16 cellular contexts compared by ENCODE assay signal in the genomic region with DNA sequence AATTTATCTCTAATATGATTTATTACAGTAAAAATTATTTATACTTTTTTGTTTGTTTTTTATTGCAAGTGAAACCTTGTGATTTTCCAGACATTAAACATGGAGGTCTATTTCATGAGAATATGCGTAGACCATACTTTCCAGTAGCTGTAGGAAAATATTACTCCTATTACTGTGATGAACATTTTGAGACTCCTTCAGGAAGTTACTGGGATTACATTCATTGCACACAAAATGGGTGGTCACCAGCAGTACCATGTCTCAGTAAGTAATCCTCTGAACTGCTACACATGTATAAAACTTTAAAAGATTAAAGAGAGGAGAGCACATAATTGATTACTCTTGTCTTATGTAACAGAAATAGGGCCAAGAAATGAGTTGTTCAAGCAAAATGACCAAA. TPM values are rescaled to one million over a fixed set of nuclear protein-coding genes. Genes with fewer than 3 reads are reported as not detected.
"Had no signal": no experiment of that assay in that cellular context is flagged by ENCODE, and none has a peak within 500 bp of the region (broad histone marks: within the 10 kb centered on the region; RNA-seq: fewer than 3 reads in every experiment).

No MANE protein-coding gene starts in this region.

- H3K4me3 ChIP-seq: right atrium auricular region, skin epidermis, testis had no signal

- H3K4me1 Mint-ChIP-seq: activated naive CD4-positive, alpha-beta T cell treated with anti-CD3 and anti-CD28 coated beads, Interleukin-2, amount 10 ng/mL, durations not matched to agents 7 days and 5 days; stimulated activated naive CD8-positive, alpha-beta T cell treated with anti-CD3 and anti-CD28 coated beads, Interleukin-15, amount 100 ng/mL, for 72 hours; WTC11 had no signal

- ATAC-seq: effector memory CD8-positive, alpha-beta T cell; stimulated activated naive CD8-positive, alpha-beta T cell treated with anti-CD3 and anti-CD28 coated beads, Interleukin-15, amount 100 ng/mL, for 72 hours; WTC11 had no signal

- H3K36me3 Mint-ChIP-seq: activated naive CD4-positive, alpha-beta T cell treated with anti-CD3 and anti-CD28 coated beads, Interleukin-2, amount 10 ng/mL, durations not matched to agents 7 days and 5 days; WTC11 had no signal

- H3K27ac ChIP-seq: neutrophil, right atrium auricular region, skin epidermis, testis had no signal

- H3K9me3 Mint-ChIP-seq: stimulated activated naive CD8-positive, alpha-beta T cell treated with anti-CD3 and anti-CD28 coated beads, Interleukin-15, amount 100 ng/mL, for 72 hours; WTC11 had no signal

- H3K4me1 ChIP-seq: right atrium auricular region, testis had no signal

- H3K27ac Mint-ChIP-seq: activated naive CD4-positive, alpha-beta T cell treated with anti-CD3 and anti-CD28 coated beads, Interleukin-2, amount 10 ng/mL, durations not matched to agents 7 days and 5 days; effector memory CD8-positive, alpha-beta T cell; stimulated activated naive CD8-positive, alpha-beta T cell treated with anti-CD3 and anti-CD28 coated beads, Interleukin-15, amount 100 ng/mL, for 72 hours; WTC11 had no signal

- H3K27me3 ChIP-seq: neutrophil, right atrium auricular region, testis had no signal

- H3K4me3 Mint-ChIP-seq: activated naive CD4-positive, alpha-beta T cell treated with anti-CD3 and anti-CD28 coated beads, Interleukin-2, amount 10 ng/mL, durations not matched to agents 7 days and 5 days; effector memory CD8-positive, alpha-beta T cell; stimulated activated naive CD8-positive, alpha-beta T cell treated with anti-CD3 and anti-CD28 coated beads, Interleukin-15, amount 100 ng/mL, for 72 hours; WTC11 had no signal

- H3K36me3 ChIP-seq: neutrophil, right atrium auricular region had no signal

- DNase-seq: activated CD4-positive, alpha-beta T cell treated with anti-CD3 and anti-CD28 coated beads for 48 hours; activated naive CD4-positive, alpha-beta T cell treated with anti-CD3 and anti-CD28 coated beads, Interleukin-2, amount 10 ng/mL, durations not matched to agents 7 days and 5 days; caudate nucleus; effector memory CD8-positive, alpha-beta T cell; hypothalamus; midbrain; stimulated activated CD4-positive, alpha-beta T cell treated with anti-CD3 and anti-CD28 coated beads, Interleukin-4, amount 100 ng/mL, for 4 hours; stimulated activated naive CD8-positive, alpha-beta T cell treated with anti-CD3 and anti-CD28 coated beads, Interleukin-15, amount 100 ng/mL, for 72 hours; testis had no signal

- H3K9me3 ChIP-seq: neutrophil, right atrium auricular region, testis had no signal

- H3K27me3 Mint-ChIP-seq: activated naive CD4-positive, alpha-beta T cell treated with anti-CD3 and anti-CD28 coated beads, Interleukin-2, amount 10 ng/mL, durations not matched to agents 7 days and 5 days; effector memory CD8-positive, alpha-beta T cell; stimulated activated naive CD8-positive, alpha-beta T cell treated with anti-CD3 and anti-CD28 coated beads, Interleukin-15, amount 100 ng/mL, for 72 hours had no signal

RNA-seq across cellular contexts. Expression of gene CFHR3, which starts 4.5 kb away (rescaled TPM):
- total RNA-seq: glomerular endothelial cell had no signal

RNA-seq across cellular contexts. Expression of gene CFHR1, which starts 40.4 kb away (rescaled TPM):
- total RNA-seq: glomerular endothelial cell, lower leg skin, right atrium auricular region, testis had no signal
- polyA plus RNA-seq: esophagus had no signal
